In the genomic region with DNA sequence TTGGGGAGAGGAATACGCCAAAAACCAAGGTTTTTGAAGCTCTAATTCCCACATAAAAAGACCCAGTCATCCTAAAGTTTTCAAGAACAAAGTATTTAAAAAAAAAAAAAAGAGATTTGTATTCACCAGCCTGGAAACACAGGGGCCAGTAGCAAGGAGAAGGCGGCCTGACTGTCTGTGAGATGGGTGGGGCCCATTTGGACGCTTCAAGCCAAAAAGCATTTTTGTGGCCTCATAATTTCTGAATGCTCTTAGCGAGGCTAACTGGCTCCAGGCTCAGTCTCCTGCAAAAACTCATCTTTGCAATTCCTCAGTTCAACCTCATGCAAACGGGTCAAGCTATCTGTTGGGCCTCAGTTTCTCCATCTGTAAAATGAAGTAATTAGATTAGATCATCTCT, we compare ENCODE assay signal across 18 cellular contexts.
DNase-seq lines count a peak whose midpoint lies in the region; ATAC-seq and TF ChIP-seq lines count a peak whose summit lies in the region.
"Had no signal": no experiment of that assay in that cellular context is flagged by ENCODE, and none has a peak within 500 bp of the region (broad histone marks: within the 10 kb centered on the region; RNA-seq: fewer than 3 reads in every experiment).

No MANE protein-coding gene starts in this region.

- H3K4me1 ChIP-seq in prostate gland (replicated peaks) (peaks cover 8% of the 10 kb centered on the region), trophoblast cell (ENCODE audit: control insufficient read depth in 1 of 2, insufficient read depth in 2 of 2, low read length in 2 of 2) (peaks cover 5 to 6% of the 10 kb centered on the region in 2 experiments)
- H3K4me1 ChIP-seq: lower lobe of right lung had no signal

- H3K4me3 ChIP-seq in HFF-Myc (replicated peaks; ENCODE audit: low read depth, low read length) (peak overlapping the region; percentile 67), prostate gland (no peak overlapping the region), trophoblast cell (ENCODE audit: low read depth, low read length) (no peak overlapping the region)
- H3K4me3 ChIP-seq: lower lobe of right lung had no signal

- no peaks in the 10 kb centered on the region for H3K79me2 ChIP-seq in trophoblast cell (ENCODE audit: control insufficient read depth, insufficient read depth, low read length, poor library complexity)

- H4K91ac ChIP-seq in trophoblast cell (ENCODE audit: low read depth, low read length), result no peak overlapping the region

- no peak overlapping the region for H3K9ac ChIP-seq in trophoblast cell (ENCODE audit: low read length)

- H2BK120ac ChIP-seq in trophoblast cell (ENCODE audit: insufficient read depth, low read length, poor library complexity), result no peak overlapping the region

- H3K79me1 ChIP-seq in trophoblast cell (ENCODE audit: low read length), result peaks cover 3% of the 10 kb centered on the region

- H4K12ac ChIP-seq in trophoblast cell (ENCODE audit: low read depth, low read length), result no peak overlapping the region

- no peak overlapping the region for H2AK5ac ChIP-seq in trophoblast cell (ENCODE audit: low read length)

- TF ChIP-seq POLR2A in prostate gland (IDR thresholded peaks at IDR 0.05), result no peak

- DNase-seq in HFF-Myc (ENCODE audit: extremely low read depth, low read depth), result peak; percentile 77
- peak; percentile 81 for DNase-seq in dedifferentiated amniotic fluid mesenchymal stem cell (ENCODE audit: extremely low spot score)
- peak; percentile 85 for DNase-seq in prostate gland (ENCODE audit: low spot score)
- no peak for DNase-seq in trophoblast cell
- no peak for DNase-seq in HuH-7.5 (ENCODE audit: low spot score)
- DNase-seq in germinal center (ENCODE audit: low spot score), result no peak
- DNase-seq: activated CD4-positive, CD25-positive, alpha-beta regulatory T cell treated with anti-CD3 and anti-CD28 coated beads, Interleukin-2, amount 50 U/mL, for 72 hours; activated T-cell treated with anti-CD3 and anti-CD28 coated beads, Interleukin-2, amount 50 U/mL, for 24 hours; cortex of kidney; DND-41; hypothalamus; lower lobe of right lung; NCI-H1694; posterior cingulate gyrus; SHP77 treated with DMSO at 0.1 percent for 48 hours had no signal

- H3K27me3 ChIP-seq in prostate gland (replicated peaks; ENCODE audit: insufficient read depth) (no peaks in the 10 kb centered on the region), trophoblast cell (ENCODE audit: insufficient read depth, low read length) (no peaks in the 10 kb centered on the region)

- H2BK5ac ChIP-seq in trophoblast cell (ENCODE audit: low read depth, low read length, poor library complexity), result no peak overlapping the region

- intact Hi-C loops in prostate gland (cut with DNase I), result loop anchor here (5.0 kb wide), 1 partner anchor 99 kb away; no protein-coding TSS in a partner anchor

- TF ChIP-seq CTCF in C4-2B (conservative IDR thresholded peaks at IDR 0.05), result no peak
- no peak for TF ChIP-seq CTCF in HFF-Myc (IDR thresholded peaks at IDR 0.05; ENCODE audit: low read depth, low read length, missing control alignments)
- TF ChIP-seq CTCF in prostate gland (IDR thresholded peaks at IDR 0.05), result no peak

- H3K4ac ChIP-seq in trophoblast cell (ENCODE audit: low read depth, low read length), result no peak overlapping the region

- H3K9me3 ChIP-seq in prostate gland (no peaks in the 10 kb centered on the region), trophoblast cell (ENCODE audit: insufficient read depth, low read depth, low read length) (no peaks in the 10 kb centered on the region)
- H3K9me3 ChIP-seq: lower lobe of right lung had no signal

- 22% methylated on average over 5 of the region's 5 CpGs for WGBS in prostate gland
- WGBS in trophoblast cell (ENCODE audit: extremely low coverage, insufficient coverage, insufficient read length), result no CpG with 5 or more reads among the region's 5 CpGs

- H3K4me2 ChIP-seq in trophoblast cell (ENCODE audit: low read length), result no peak overlapping the region

- no peak overlapping the region for H2BK12ac ChIP-seq in trophoblast cell (ENCODE audit: low read length)

- no peaks in the 10 kb centered on the region for H3K36me3 ChIP-seq in prostate gland
- no peaks in the 10 kb centered on the region for H3K36me3 ChIP-seq in trophoblast cell (ENCODE audit: control insufficient read depth in 1 of 2, insufficient read depth in 2 of 2, low read length in 2 of 2)
- H3K36me3 ChIP-seq: lower lobe of right lung had no signal

- H3K14ac ChIP-seq in trophoblast cell (ENCODE audit: low read length), result no peak overlapping the region

- ATAC-seq in HG02678 (IDR thresholded peaks at IDR 0.05; ENCODE audit: unreplicated experiment), result no peak
- ATAC-seq: lower lobe of right lung; stimulated activated effector memory CD8-positive, alpha-beta T cell treated with anti-CD3 and anti-CD28 coated beads, Interleukin-12 subunit alpha, Interleukin-12 subunit beta, amount 100 ng/mL, for 72 hours had no signal

- no peak overlapping the region for H2AFZ ChIP-seq in trophoblast cell (ENCODE audit: insufficient read depth, low read length, poor library complexity)

- H3K23ac ChIP-seq in trophoblast cell (ENCODE audit: low read length), result no peak overlapping the region

- H3K27ac ChIP-seq in C4-2B (peak overlapping the region; percentile 42; the same call in 1 of the 2 replicates), prostate gland (peak overlapping the region; percentile 94 to 97), trophoblast cell (ENCODE audit: low read depth, low read length) (no peak overlapping the region)
- H3K27ac ChIP-seq: lower lobe of right lung had no signal

- H4K8ac ChIP-seq in trophoblast cell (ENCODE audit: low read depth, low read length), result no peak overlapping the region

- no peak overlapping the region for H3K18ac ChIP-seq in trophoblast cell (ENCODE audit: low read length)

Comparison
In these comparisons a context has a peak if more than half of its experiments do, and no peak if none do; other contexts are left out.
1. DNase-seq: peak in HFF-Myc (single experiment), dedifferentiated amniotic fluid mesenchymal stem cell (single experiment) and prostate gland (single experiment); none in trophoblast cell (0 of 2), HuH-7.5 (single experiment) and germinal center (single experiment).